In the genomic region with DNA sequence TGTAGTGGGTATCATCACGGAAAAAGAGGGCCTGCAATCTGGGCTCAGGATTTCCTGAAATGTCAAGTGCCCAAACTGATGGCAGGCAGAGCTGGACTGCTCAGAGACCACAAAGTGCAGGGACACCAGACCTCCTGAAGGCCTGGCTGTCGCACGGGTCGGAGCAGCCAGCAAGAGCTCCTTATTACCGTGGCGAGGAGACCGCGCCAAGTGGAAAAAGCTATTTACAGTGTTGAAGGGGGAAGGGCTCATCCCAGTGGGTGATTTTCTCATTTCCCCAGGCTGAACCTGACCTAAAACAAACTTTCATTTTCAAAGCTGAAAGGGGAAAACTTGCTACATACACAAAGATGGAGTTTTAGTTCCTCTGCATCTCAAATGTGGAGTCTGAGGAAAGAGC, we compare ENCODE assay signal across 12 cellular contexts.
A peak's percentile ranks its signal among the peaks of the same experiment; 100 is the strongest.
DNase-seq lines count a peak whose midpoint lies in the region; ATAC-seq and TF ChIP-seq lines count a peak whose summit lies in the region.
"Had no signal": no experiment of that assay in that cellular context is flagged by ENCODE, and none has a peak within 500 bp of the region (broad histone marks: within the 10 kb centered on the region; RNA-seq: fewer than 3 reads in every experiment).

No MANE protein-coding gene starts in this region.

- no peaks in the 10 kb centered on the region for H3K9me3 Mint-ChIP-seq in naive B cell

- peak overlapping the region; percentile 37 to 91 (median 82) for H3K4me3 Mint-ChIP-seq in naive B cell

- DNase-seq in GM06990 (ENCODE audit: extremely low read depth, insufficient read length) = no peak
- peak; percentile 22 for DNase-seq in RPMI8226
- no peak for DNase-seq in naive B cell
- no peak for DNase-seq in NAMALWA (ENCODE audit: low spot score)
- no peak for DNase-seq in tibial artery
- DNase-seq in NCI-H226 = no peak
- DNase-seq in activated T-cell treated with anti-CD3 and anti-CD28 coated beads, Interleukin-2, amount 50 U/mL, for 48 hours = no peak
- DNase-seq: BE2C; SK-N-SH; stimulated activated CD8-positive, alpha-beta memory T cell treated with anti-CD3 and anti-CD28 coated beads, Interleukin-4, amount 100 ng/mL, for 48 hours had no signal

- H3K27me3 Mint-ChIP-seq in naive B cell = no peaks in the 10 kb centered on the region

- H3K27ac ChIP-seq in tibial artery = no peak overlapping the region

- peaks cover 23 to 29% (median 27%) of the 10 kb centered on the region in 3 donors for H3K4me1 Mint-ChIP-seq in naive B cell

- peak overlapping the region; percentile 14; the same call in 1 of the 2 replicates for H3K4me3 ChIP-seq in GM06990 (replicated peaks; ENCODE audit: low read depth, low read length)
- no peak overlapping the region for H3K4me3 ChIP-seq in tibial artery
- H3K4me3 ChIP-seq: lung had no signal

- no peaks in the 10 kb centered on the region for H3K9me3 ChIP-seq in tibial artery
- H3K9me3 ChIP-seq: BE2C, SK-N-SH had no signal

- H3K36me3 ChIP-seq in GM06990 (ENCODE audit: control insufficient read depth, insufficient read depth, low read length) (no peaks in the 10 kb centered on the region), tibial artery (peaks cover 0 to 4% (median 0%) of the 10 kb centered on the region in 3 donors)
- H3K36me3 ChIP-seq: BE2C had no signal

- no peaks in the 10 kb centered on the region for H3K36me3 Mint-ChIP-seq in naive B cell

- intact Hi-C loops in tibial artery (cut with DNase I; ENCODE audit: low total_unique reads) = no loop called here

- TF ChIP-seq CTCF in GM06990 (IDR thresholded peaks at IDR 0.05; ENCODE audit: insufficient read depth, low read length, poor library complexity, severe bottlenecking) = no peak
- no peak for TF ChIP-seq CTCF in tibial artery (IDR thresholded peaks at IDR 0.05)

- no peaks in the 10 kb centered on the region; the same call in 1 of the 2 replicates for H3K27me3 ChIP-seq in GM06990 (replicated peaks; ENCODE audit: control insufficient read depth, insufficient read depth, low read length)
- no peaks in the 10 kb centered on the region for H3K27me3 ChIP-seq in tibial artery
- H3K27me3 ChIP-seq: BE2C had no signal

- peak; percentile 23 for ATAC-seq in GM21825 (IDR thresholded peaks at IDR 0.05; ENCODE audit: unreplicated experiment)
- ATAC-seq in naive B cell (ENCODE audit: low read depth in 2 of 2) = no peak

- H3K4me1 ChIP-seq in tibial artery = peaks cover 0 to 9% (median 3%) of the 10 kb centered on the region in 4 donors
- H3K4me1 ChIP-seq: BE2C had no signal

- H3K27ac Mint-ChIP-seq in naive B cell = peak overlapping the region; percentile 9 to 94 (median 86)
